Comparison of ENCODE assay signal across 19 cellular contexts in the genomic region with DNA sequence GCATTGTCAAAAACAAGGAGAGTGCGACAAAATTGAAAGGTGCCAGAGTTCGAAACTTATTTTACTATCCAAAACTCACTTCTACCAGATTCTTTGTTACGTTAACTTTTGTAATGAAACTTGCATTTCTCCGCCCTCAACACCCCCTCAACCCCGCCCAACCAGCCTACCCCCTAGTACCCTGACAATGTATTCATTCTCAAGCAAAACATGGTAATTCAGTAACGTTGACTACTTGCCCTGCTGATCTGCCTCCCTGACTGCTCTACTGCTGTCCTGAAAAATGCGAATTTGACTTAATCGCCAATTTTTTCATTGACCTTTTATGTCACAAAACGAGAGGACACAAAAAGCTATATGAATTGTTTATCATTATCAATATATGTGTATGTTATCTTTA. TPM values are rescaled to one million over a fixed set of nuclear protein-coding genes. Genes with fewer than 3 reads are reported as not detected.
A peak's percentile ranks its signal among the peaks of the same experiment; 100 is the strongest.
DNase-seq lines count a peak whose midpoint lies in the region; ATAC-seq and TF ChIP-seq lines count a peak whose summit lies in the region.
"Had no signal": no experiment of that assay in that cellular context is flagged by ENCODE, and none has a peak within 500 bp of the region (broad histone marks: within the 10 kb centered on the region; RNA-seq: fewer than 3 reads in every experiment).

A gene (minus strand): TSS at position 83 of the 400 bp plus-strand sequence. CDS start 79 bp downstream, at position 4.

- H2AFZ ChIP-seq in ACC112 (ENCODE audit: low read length, unreplicated experiment): peak within 1 kb of the TSS; percentile 7

- no peaks in the 10 kb centered on the region for H3K4me1 Mint-ChIP-seq in memory B cell

- ATAC-seq in memory B cell (ENCODE audit: low read depth): no peak
- no peak for ATAC-seq in GM21825 (IDR thresholded peaks at IDR 0.05; ENCODE audit: unreplicated experiment)
- no peak for ATAC-seq in GM21717 (IDR thresholded peaks at IDR 0.05; ENCODE audit: unreplicated experiment)

- peak within 1 kb of the TSS; percentile 39 for H3K4me3 Mint-ChIP-seq in memory B cell

- no peaks in the 10 kb centered on the region for H3K9me3 ChIP-seq in HUES64 (ENCODE audit: insufficient read depth, low read depth, low read length)
- H3K9me3 ChIP-seq in ectodermal cell (ENCODE audit: control insufficient read depth, low read length): no peaks in the 10 kb centered on the region
- no peaks in the 10 kb centered on the region for H3K9me3 ChIP-seq in colonic mucosa
- H3K9me3 ChIP-seq: BLaER1 treated with 17β-estradiol and CSF1 and Interleukin-3, amounts not matched to agents 10 nM and 100 nM; uterus had no signal

- H3K27ac ChIP-seq in ACC112 (ENCODE audit: low read depth, low read length) (no peak within 1 kb of the TSS), HUES64 (ENCODE audit: low read depth, low read length) (peak within 1 kb of the TSS; percentile 75; the same call in 1 of the 2 replicates), ectodermal cell (ENCODE audit: insufficient read depth, low read depth, low read length, poor library complexity, severe bottlenecking) (no peak within 1 kb of the TSS), colonic mucosa (no peak within 1 kb of the TSS)
- H3K27ac ChIP-seq: BLaER1 treated with 17β-estradiol and CSF1 and Interleukin-3, amounts not matched to agents 10 nM and 100 nM; uterus had no signal

- H3K36me3 Mint-ChIP-seq in memory B cell: no peaks in the 10 kb centered on the region

- H3K4me1 ChIP-seq in ACC112 (ENCODE audit: control insufficient read depth, insufficient read depth, low read length, unreplicated experiment) (no peaks in the 10 kb centered on the region), HUES64 (ENCODE audit: insufficient read depth, low read length) (peaks cover 19% of the 10 kb centered on the region; the same call in 1 of the 2 replicates), ectodermal cell (ENCODE audit: control insufficient read depth, insufficient read depth, low read length) (no peaks in the 10 kb centered on the region), colonic mucosa (no peaks in the 10 kb centered on the region)
- H3K4me1 ChIP-seq: BLaER1 treated with 17β-estradiol and CSF1 and Interleukin-3, amounts not matched to agents 10 nM and 100 nM; uterus had no signal

- H3K27me3 Mint-ChIP-seq in memory B cell: peaks cover 14% of the 10 kb centered on the region

- 0% methylated on average over 8 of the region's 9 CpGs for WGBS in HUES64
- 0 to 7% methylated on average over 6 to 8 of the region's 9 CpGs for WGBS in ectodermal cell, 2 experiments

- intact Hi-C loops in colonic mucosa (cut with DNase I): no loop called here

- no peaks in the 10 kb centered on the region for H3K79me2 ChIP-seq in ACC112 (ENCODE audit: control insufficient read depth, insufficient read depth, low read length, unreplicated experiment)

- H3K27me3 ChIP-seq in ACC112 (ENCODE audit: insufficient read depth, low read length): peaks cover 32% of the 10 kb centered on the region
- peaks cover 10% of the 10 kb centered on the region for H3K27me3 ChIP-seq in HUES64 (ENCODE audit: insufficient read depth, low read length)
- peaks cover 11% of the 10 kb centered on the region for H3K27me3 ChIP-seq in ectodermal cell (ENCODE audit: control insufficient read depth, insufficient read depth, low read length, poor library complexity, severe bottlenecking)
- no peaks in the 10 kb centered on the region for H3K27me3 ChIP-seq in colonic mucosa
- H3K27me3 ChIP-seq: BLaER1 treated with 17β-estradiol and CSF1 and Interleukin-3, amounts not matched to agents 10 nM and 100 nM; uterus had no signal

- no peaks in the 10 kb centered on the region for H3K9me3 Mint-ChIP-seq in memory B cell

- no peaks in the 10 kb centered on the region for H3K36me3 ChIP-seq in ACC112 (ENCODE audit: insufficient read depth, low read length)
- H3K36me3 ChIP-seq in HUES64 (ENCODE audit: insufficient read depth, low read length): no peaks in the 10 kb centered on the region
- H3K36me3 ChIP-seq in ectodermal cell (ENCODE audit: control insufficient read depth, insufficient read depth, low read length): no peaks in the 10 kb centered on the region
- H3K36me3 ChIP-seq in colonic mucosa: no peaks in the 10 kb centered on the region
- H3K36me3 ChIP-seq: BLaER1 treated with 17β-estradiol and CSF1 and Interleukin-3, amounts not matched to agents 10 nM and 100 nM; uterus had no signal

- no peak for DNase-seq in memory B cell (ENCODE audit: low spot score in 2 of 2)
- DNase-seq in COLO668 (lab: John Stamatoyannopoulos, UW; ENCODE audit: unreplicated experiment): no peak
- no peak for DNase-seq in colonic mucosa
- DNase-seq: amygdala; DND-41; GOT3; MM.1S; NCI-H2029; NCI-H69; stimulated activated CD4-positive, alpha-beta T cell treated with anti-CD3 and anti-CD28 coated beads, Interleukin-2, amount 100 ng/mL, for 48 hours; stimulated activated CD8-positive, alpha-beta memory T cell treated with anti-CD3 and anti-CD28 coated beads, Interleukin-4, amount 100 ng/mL, for 48 hours; uterus had no signal

- peak within 1 kb of the TSS; percentile 66 for H3K9ac ChIP-seq in HUES64 (ENCODE audit: low read depth, low read length)
- no peak within 1 kb of the TSS for H3K9ac ChIP-seq in colonic mucosa (ENCODE audit: low read depth in 2 of 2, low read length in 2 of 2)
- H3K9ac ChIP-seq: BLaER1 treated with 17β-estradiol and CSF1 and Interleukin-3, amounts not matched to agents 10 nM and 100 nM had no signal

- H3K27ac Mint-ChIP-seq in memory B cell: no peak within 1 kb of the TSS

- TF ChIP-seq CTCF in colonic mucosa (IDR thresholded peaks at IDR 0.05): no peak

- H3K4me3 ChIP-seq in ACC112 (ENCODE audit: low read depth, low read length) (peak within 1 kb of the TSS; percentile 74), HUES64 (ENCODE audit: low read length) (peak within 1 kb of the TSS; percentile 69), ectodermal cell (ENCODE audit: insufficient read depth, low read depth, low read length) (peak within 1 kb of the TSS; percentile 39), colonic mucosa (no peak within 1 kb of the TSS)
- H3K4me3 ChIP-seq: BLaER1 treated with 17β-estradiol and CSF1 and Interleukin-3, amounts not matched to agents 10 nM and 100 nM; lung; uterus had no signal

RNA-seq across cellular contexts. Expression of the gene that starts here (rescaled TPM):
- polyA plus RNA-seq in HUES64 (2013, experiment 1 of 2): 2.1 TPM
- 2.7 TPM for polyA plus RNA-seq in HUES64 (2013, experiment 2 of 2)
- polyA plus RNA-seq in ectodermal cell (2013, experiment 1 of 4): 4.0 TPM
- polyA plus RNA-seq in ectodermal cell (2013, experiment 2 of 4): 3.6 TPM
- 3.0 TPM for polyA plus RNA-seq in ectodermal cell (2013, experiment 3 of 4)
- 4.5 TPM for polyA plus RNA-seq in ectodermal cell (2013, experiment 4 of 4)
- not detected for total RNA-seq in colonic mucosa
- total RNA-seq: lung, uterus had no signal
- polyA plus RNA-seq: lung had no signal
